ENCODE assay signal across 21 cellular contexts in the genomic region with DNA sequence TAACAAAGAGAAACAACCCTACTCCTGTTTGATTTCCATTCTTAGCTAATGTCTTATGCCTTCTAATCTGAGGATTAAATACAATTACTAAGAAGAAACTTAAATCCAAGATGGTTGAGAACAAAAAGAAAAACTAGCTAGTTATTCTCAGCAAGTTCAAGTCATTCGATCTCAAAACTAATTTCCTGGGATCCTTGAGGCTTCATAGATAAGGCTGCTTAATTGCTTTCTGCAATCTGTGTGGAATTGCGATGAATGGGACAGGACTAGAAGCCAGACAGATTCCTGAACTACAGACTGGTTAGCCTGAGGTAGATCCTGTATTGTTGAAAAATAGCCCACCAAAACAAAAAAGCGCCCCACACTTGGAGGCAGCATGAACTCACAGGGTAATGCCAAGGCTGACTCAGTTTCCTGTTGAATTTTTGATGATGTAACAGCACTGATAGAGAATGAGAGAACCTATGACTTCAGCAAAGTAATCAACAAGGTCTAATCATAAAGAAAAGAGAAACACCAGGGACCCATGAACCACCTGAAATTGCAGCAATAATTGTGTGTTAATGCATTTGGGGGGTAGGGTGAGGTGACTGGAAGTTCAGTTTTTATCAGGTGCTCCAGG. TPM values are rescaled to one million over a fixed set of nuclear protein-coding genes. Genes with fewer than 3 reads are reported as not detected.
A peak's percentile ranks its signal among the peaks of the same experiment; 100 is the strongest.
DNase-seq lines count a peak whose midpoint lies in the region; ATAC-seq lines count a peak whose summit lies in the region.
"Had no signal": no experiment of that assay in that cellular context is flagged by ENCODE, and none has a peak within 500 bp of the region (broad histone marks: within the 10 kb centered on the region; RNA-seq: fewer than 3 reads in every experiment).

No MANE protein-coding gene starts in this region.

- peak overlapping the region; percentile 83 for H3K27ac Mint-ChIP-seq in activated naive CD4-positive, alpha-beta T cell treated with anti-CD3 and anti-CD28 coated beads for 36 hours
- no peak overlapping the region for H3K27ac Mint-ChIP-seq in activated naive CD4-positive, alpha-beta T cell treated with anti-CD3 and anti-CD28 coated beads, Interleukin-2, amount 10 ng/mL, durations not matched to agents 7 days and 5 days
- peak overlapping the region; percentile 62 for H3K27ac Mint-ChIP-seq in activated T-helper 17 cell treated with anti-CD3 and anti-CD28 coated beads, Interleukin-2, amount 50 U/mL, for 72 hours
- H3K27ac Mint-ChIP-seq: activated T-helper 2 cell treated with anti-CD3 and anti-CD28 coated beads, Interferon-gamma antibody, Interleukin-2, Interleukin-4, amounts not matched to agents 10 μg/mL and 5 μg/mL and 100 μg/mL, durations not matched to agents 14 hours and 24 hours and 36 hours had no signal

- peak; percentile 14 for DNase-seq in activated naive CD4-positive, alpha-beta T cell treated with anti-CD3 and anti-CD28 coated beads for 36 hours
- no peak for DNase-seq in activated naive CD4-positive, alpha-beta T cell treated with anti-CD3 and anti-CD28 coated beads, Interleukin-2, amount 10 ng/mL, durations not matched to agents 7 days and 5 days
- DNase-seq in dermis microvascular lymphatic vessel endothelial cell (ENCODE audit: low read depth in 2 of 2) (peak; percentile 43 to 75), SIG-M5 (lab: John Stamatoyannopoulos, UW) (no peak), left cardiac atrium (no peak), putamen (ENCODE audit: low spot score) (no peak)
- no peak for DNase-seq in stimulated activated naive CD8-positive, alpha-beta T cell treated with anti-CD3 and anti-CD28 coated beads, Interleukin-15, Interleukin-2, amounts not matched to agents 100 U/mL and 50 U/mL, for 24 hours
- DNase-seq: activated CD8-positive, alpha-beta memory T cell treated with anti-CD3 and anti-CD28 coated beads for 24 hours; adrenal gland; CD4-positive, CD25-positive, alpha-beta regulatory T cell; central memory CD4-positive, alpha-beta T cell; gastrocnemius medialis; H7; MM.1S; NCI-H1417 treated with DMSO at 0.1 percent for 48 hours; NCI-H510A treated with DMSO at 0.1 percent for 48 hours; stimulated activated naive CD4-positive, alpha-beta T cell treated with Interleukin-2 at 50 U/mL for 16 hours; WERI-Rb-1 had no signal

- peak; percentile 79 for ATAC-seq in activated T-helper 17 cell treated with anti-CD3 and anti-CD28 coated beads, Interleukin-2, amount 50 U/mL, for 72 hours (replicated peaks)
- peak; percentile 63 for ATAC-seq in stimulated activated naive CD8-positive, alpha-beta T cell treated with anti-CD3 and anti-CD28 coated beads, Interleukin-15, Interleukin-2, amounts not matched to agents 100 U/mL and 50 U/mL, for 24 hours
- ATAC-seq in left cardiac atrium: no peak
- ATAC-seq: gastrocnemius medialis, K562 had no signal

- peaks cover 25% of the 10 kb centered on the region for H3K36me3 Mint-ChIP-seq in activated naive CD4-positive, alpha-beta T cell treated with anti-CD3 and anti-CD28 coated beads for 36 hours (ENCODE audit: low read depth)
- H3K36me3 Mint-ChIP-seq in activated naive CD4-positive, alpha-beta T cell treated with anti-CD3 and anti-CD28 coated beads, Interleukin-2, amount 10 ng/mL, durations not matched to agents 7 days and 5 days: peaks cover 31% of the 10 kb centered on the region
- H3K36me3 Mint-ChIP-seq in activated T-helper 17 cell treated with anti-CD3 and anti-CD28 coated beads, Interleukin-2, amount 50 U/mL, for 72 hours (ENCODE audit: low read depth): peaks cover 54% of the 10 kb centered on the region

- H3K4me3 Mint-ChIP-seq in activated naive CD4-positive, alpha-beta T cell treated with anti-CD3 and anti-CD28 coated beads for 36 hours: no peak overlapping the region
- no peak overlapping the region for H3K4me3 Mint-ChIP-seq in activated naive CD4-positive, alpha-beta T cell treated with anti-CD3 and anti-CD28 coated beads, Interleukin-2, amount 10 ng/mL, durations not matched to agents 7 days and 5 days
- H3K4me3 Mint-ChIP-seq in activated T-helper 17 cell treated with anti-CD3 and anti-CD28 coated beads, Interleukin-2, amount 50 U/mL, for 72 hours: peak overlapping the region; percentile 35
- H3K4me3 Mint-ChIP-seq: CD4-positive, CD25-positive, alpha-beta regulatory T cell had no signal

- H3K4me1 Mint-ChIP-seq in activated naive CD4-positive, alpha-beta T cell treated with anti-CD3 and anti-CD28 coated beads for 36 hours (ENCODE audit: low read depth): peaks cover 38% of the 10 kb centered on the region
- H3K4me1 Mint-ChIP-seq in activated naive CD4-positive, alpha-beta T cell treated with anti-CD3 and anti-CD28 coated beads, Interleukin-2, amount 10 ng/mL, durations not matched to agents 7 days and 5 days: peaks cover 4% of the 10 kb centered on the region
- H3K4me1 Mint-ChIP-seq in activated T-helper 17 cell treated with anti-CD3 and anti-CD28 coated beads, Interleukin-2, amount 50 U/mL, for 72 hours: no peaks in the 10 kb centered on the region

- intact Hi-C loops in activated naive CD4-positive, alpha-beta T cell treated with anti-CD3 and anti-CD28 coated beads for 36 hours (cut with micrococcal nuclease): loop anchor here (1.0 to 2.0 kb wide), 3 partner anchors 21 to 40 kb away; no protein-coding TSS in a partner anchor
- intact Hi-C loops in left cardiac atrium (cut with DNase I): no loop called here

- H3K27me3 Mint-ChIP-seq in activated naive CD4-positive, alpha-beta T cell treated with anti-CD3 and anti-CD28 coated beads for 36 hours (ENCODE audit: low read depth): no peaks in the 10 kb centered on the region
- no peaks in the 10 kb centered on the region for H3K27me3 Mint-ChIP-seq in activated naive CD4-positive, alpha-beta T cell treated with anti-CD3 and anti-CD28 coated beads, Interleukin-2, amount 10 ng/mL, durations not matched to agents 7 days and 5 days
- no peaks in the 10 kb centered on the region for H3K27me3 Mint-ChIP-seq in activated T-helper 17 cell treated with anti-CD3 and anti-CD28 coated beads, Interleukin-2, amount 50 U/mL, for 72 hours
- H3K27me3 Mint-ChIP-seq: CD4-positive, CD25-positive, alpha-beta regulatory T cell had no signal

- no peaks in the 10 kb centered on the region for H3K9me3 Mint-ChIP-seq in activated naive CD4-positive, alpha-beta T cell treated with anti-CD3 and anti-CD28 coated beads for 36 hours
- H3K9me3 Mint-ChIP-seq in activated naive CD4-positive, alpha-beta T cell treated with anti-CD3 and anti-CD28 coated beads, Interleukin-2, amount 10 ng/mL, durations not matched to agents 7 days and 5 days: no peaks in the 10 kb centered on the region
- H3K9me3 Mint-ChIP-seq in activated T-helper 17 cell treated with anti-CD3 and anti-CD28 coated beads, Interleukin-2, amount 50 U/mL, for 72 hours: no peaks in the 10 kb centered on the region
- H3K9me3 Mint-ChIP-seq: activated T-helper 2 cell treated with anti-CD3 and anti-CD28 coated beads, Interferon-gamma antibody, Interleukin-2, Interleukin-4, amounts not matched to agents 10 μg/mL and 5 μg/mL and 100 μg/mL, durations not matched to agents 14 hours and 24 hours and 36 hours had no signal

- CTCF ChIA-PET in activated naive CD4-positive, alpha-beta T cell treated with anti-CD3 and anti-CD28 coated beads for 36 hours (lab: Charles Lee): interaction anchor here (0.6 to 1.9 kb wide), 2 partner anchors 19 to 34 kb away, joined by 4 to 5 read pairs; a partner anchor contains a TSS
- CTCF ChIA-PET in activated naive CD4-positive, alpha-beta T cell treated with anti-CD3 and anti-CD28 coated beads, Interleukin-2, amount 10 ng/mL, durations not matched to agents 7 days and 5 days (lab: Charles Lee): interaction anchor here (1.5 kb wide), 1 partner anchor 84 kb away, joined by 7 read pairs; no protein-coding TSS in a partner anchor

RNA-seq across cellular contexts. Expression of a gene that starts 33.9 kb away (rescaled TPM):
- 10 to 100 TPM; 20.6 to 21.5 TPM for total RNA-seq in activated naive CD4-positive, alpha-beta T cell treated with anti-CD3 and anti-CD28 coated beads for 36 hours
- total RNA-seq in activated T-helper 17 cell treated with anti-CD3 and anti-CD28 coated beads, Interleukin-2, amount 50 U/mL, for 72 hours: 10 to 100 TPM in 1 of 2 donors, 1 to 10 TPM in 1; 8.3 to 17.6 TPM
- total RNA-seq in dermis microvascular lymphatic vessel endothelial cell: 5.9 and 8.3 TPM in 2 replicates
- total RNA-seq in left cardiac atrium: 1 to 10 TPM; 4.8 to 6.0 TPM

Comparison
In these comparisons a context has a peak if more than half of its experiments do, and no peak if none do; other contexts are left out.
1. DNase-seq: peak in activated naive CD4-positive, alpha-beta T cell treated with anti-CD3 and anti-CD28 coated beads for 36 hours (single experiment) and dermis microvascular lymphatic vessel endothelial cell (2 of 2); none in activated naive CD4-positive, alpha-beta T cell treated with anti-CD3 and anti-CD28 coated beads, Interleukin-2, amount 10 ng/mL, durations not matched to agents 7 days and 5 days (single experiment), stimulated activated naive CD8-positive, alpha-beta T cell treated with anti-CD3 and anti-CD28 coated beads, Interleukin-15, Interleukin-2, amounts not matched to agents 100 U/mL and 50 U/mL, for 24 hours (single experiment), SIG-M5 (single experiment), left cardiac atrium (single experiment) and putamen (single experiment).
2. ATAC-seq: peak in activated T-helper 17 cell treated with anti-CD3 and anti-CD28 coated beads, Interleukin-2, amount 50 U/mL, for 72 hours (single experiment) and stimulated activated naive CD8-positive, alpha-beta T cell treated with anti-CD3 and anti-CD28 coated beads, Interleukin-15, Interleukin-2, amounts not matched to agents 100 U/mL and 50 U/mL, for 24 hours (single experiment); none in left cardiac atrium (0 of 2).